ENCODE assay signal across 9 cellular contexts in genomic region chr3:158103131-158103955, GRCh38. TPM values are rescaled to one million over a fixed set of nuclear protein-coding genes. Genes with fewer than 3 reads are reported as not detected.
DNase-seq lines count a peak whose midpoint lies in the region; ATAC-seq, FAIRE-seq and TF ChIP-seq lines count a peak whose summit lies in the region.
"Had no signal": no experiment of that assay in that cellular context is flagged by ENCODE, and none has a peak within 500 bp of the region (broad histone marks: within the 10 kb centered on the region; RNA-seq: fewer than 3 reads in every experiment).

No MANE protein-coding gene starts in this region.

- H3K4me1 Mint-ChIP-seq in activated CD4-positive, alpha-beta T cell treated with anti-CD3 and anti-CD28 coated beads, Interleukin-2, amount 10 ng/mL, durations not matched to agents 7 days and 5 days, result peaks cover 40% of the 10 kb centered on the region
- H3K4me1 Mint-ChIP-seq in activated naive CD8-positive, alpha-beta T cell (ENCODE audit: low read depth), result peaks cover 44% of the 10 kb centered on the region

- peak overlapping the region in 1 of 2 donors; percentile 18 for H3K4me3 ChIP-seq in kidney (ENCODE audit: low read length in 2 of 2)
- H3K4me3 ChIP-seq in thymus (ENCODE audit: low read length), result peak overlapping the region; percentile 11

- peaks cover 4% of the 10 kb centered on the region for H3K9me3 Mint-ChIP-seq in activated CD4-positive, alpha-beta T cell treated with anti-CD3 and anti-CD28 coated beads, Interleukin-2, amount 10 ng/mL, durations not matched to agents 7 days and 5 days
- no peaks in the 10 kb centered on the region for H3K9me3 Mint-ChIP-seq in activated naive CD8-positive, alpha-beta T cell (ENCODE audit: low read depth)

- H3K9me3 ChIP-seq in kidney (ENCODE audit: control insufficient read depth in 1 of 2, low read length in 2 of 2), result no peaks in the 10 kb centered on the region
- H3K9me3 ChIP-seq in thymus (ENCODE audit: control insufficient read depth), result peaks cover under 1% of the 10 kb centered on the region

- peaks cover 93% of the 10 kb centered on the region for H3K27me3 Mint-ChIP-seq in activated CD4-positive, alpha-beta T cell treated with anti-CD3 and anti-CD28 coated beads, Interleukin-2, amount 10 ng/mL, durations not matched to agents 7 days and 5 days
- H3K27me3 Mint-ChIP-seq in activated naive CD8-positive, alpha-beta T cell, result peaks cover 71% of the 10 kb centered on the region

- H3K27ac ChIP-seq in kidney (ENCODE audit: low read depth in 2 of 2, low read length in 2 of 2) (no peak overlapping the region), thymus (ENCODE audit: low read depth) (no peak overlapping the region)

- DNase-seq in activated CD4-positive, alpha-beta T cell treated with anti-CD3 and anti-CD28 coated beads, Interleukin-2, amount 10 ng/mL, durations not matched to agents 7 days and 5 days, result no peak
- DNase-seq in activated CD4-positive, alpha-beta T cell treated with anti-CD3 and anti-CD28 coated beads, Interleukin-2, amount 50 U/mL, for 1 hour, result no peak
- peak; percentile 66 for DNase-seq in kidney
- DNase-seq: NCI-H1436 had no signal

- H3K36me3 ChIP-seq in kidney (ENCODE audit: control insufficient read depth in 1 of 2, insufficient read depth in 2 of 2, low read length in 2 of 2), result no peaks in the 10 kb centered on the region
- H3K36me3 ChIP-seq in thymus (ENCODE audit: control insufficient read depth, insufficient read depth), result no peaks in the 10 kb centered on the region

- no peak for FAIRE-seq in kidney (lab: Jason Lieb, UNC)

- H3K4me3 Mint-ChIP-seq in activated CD4-positive, alpha-beta T cell treated with anti-CD3 and anti-CD28 coated beads, Interleukin-2, amount 10 ng/mL, durations not matched to agents 7 days and 5 days, result peak overlapping the region; percentile 23
- H3K4me3 Mint-ChIP-seq in activated naive CD8-positive, alpha-beta T cell, result peak overlapping the region; percentile 61

- no peak for ATAC-seq in GM19328 (IDR thresholded peaks at IDR 0.05; ENCODE audit: unreplicated experiment)
- ATAC-seq in HG03521 (IDR thresholded peaks at IDR 0.05; ENCODE audit: unreplicated experiment), result no peak
- no peak for ATAC-seq in GM18858 (IDR thresholded peaks at IDR 0.05; ENCODE audit: unreplicated experiment)

- peaks cover 3% of the 10 kb centered on the region for H3K36me3 Mint-ChIP-seq in activated CD4-positive, alpha-beta T cell treated with anti-CD3 and anti-CD28 coated beads, Interleukin-2, amount 10 ng/mL, durations not matched to agents 7 days and 5 days (ENCODE audit: low read depth)
- H3K36me3 Mint-ChIP-seq in activated naive CD8-positive, alpha-beta T cell, result peaks cover 2% of the 10 kb centered on the region

- H3K27me3 ChIP-seq in thymus (ENCODE audit: control insufficient read depth, insufficient read depth), result peaks cover 74% of the 10 kb centered on the region

- no peak for TF ChIP-seq CTCF in kidney (IDR thresholded peaks at IDR 0.05; ENCODE audit: borderline replicate concordance, extremely low read depth, insufficient read depth)

- CTCF ChIA-PET in activated CD4-positive, alpha-beta T cell treated with anti-CD3 and anti-CD28 coated beads, Interleukin-2, amount 10 ng/mL, durations not matched to agents 7 days and 5 days (lab: Charles Lee), result interaction anchor here (0.7 kb wide), 1 partner anchor 17 kb away, joined by 3 read pairs; no protein-coding TSS in a partner anchor

- POLR2A ChIA-PET in activated CD4-positive, alpha-beta T cell treated with anti-CD3 and anti-CD28 coated beads, Interleukin-2, amount 10 ng/mL, durations not matched to agents 7 days and 5 days (lab: Charles Lee), result no interaction called here

- intact Hi-C loops in kidney (cut with DNase I), result no loop called here

- peak overlapping the region; percentile 68 for H3K27ac Mint-ChIP-seq in activated CD4-positive, alpha-beta T cell treated with anti-CD3 and anti-CD28 coated beads, Interleukin-2, amount 10 ng/mL, durations not matched to agents 7 days and 5 days
- H3K27ac Mint-ChIP-seq in activated naive CD8-positive, alpha-beta T cell, result peak overlapping the region; percentile 54

- no peak overlapping the region for H3K9ac ChIP-seq in kidney (ENCODE audit: low read length in 2 of 2)

- 3% methylated on average over 50 of the region's 50 CpGs for WGBS in thymus

- peaks cover 0 to 15% of the 10 kb centered on the region in 2 donors for H3K4me1 ChIP-seq in kidney (ENCODE audit: control insufficient read depth in 1 of 2, insufficient read depth in 1 of 2, low read depth in 1 of 2, low read length in 2 of 2)
- H3K4me1 ChIP-seq in thymus (ENCODE audit: control insufficient read depth, insufficient read depth, low read length), result peaks cover 5% of the 10 kb centered on the region

RNA-seq across cellular contexts. Expression of gene SHOX2, which starts 2.9 kb away (rescaled TPM):
- not detected for total RNA-seq in activated CD4-positive, alpha-beta T cell treated with anti-CD3 and anti-CD28 coated beads, Interleukin-2, amount 10 ng/mL, durations not matched to agents 7 days and 5 days
- 0.38 TPM for total RNA-seq in kidney
- polyA plus RNA-seq in kidney (ENCODE audit: insufficient read depth, low read depth, low replicate concordance), result not detected
- polyA plus RNA-seq in thymus, result 0.57 TPM

RNA-seq across cellular contexts. Expression of gene RSRC1, which starts 6.5 kb away (rescaled TPM):
- 10 to 100 TPM; 41.3 to 46.1 TPM for total RNA-seq in activated CD4-positive, alpha-beta T cell treated with anti-CD3 and anti-CD28 coated beads, Interleukin-2, amount 10 ng/mL, durations not matched to agents 7 days and 5 days
- 33.8 TPM for total RNA-seq in kidney
- 14.3 TPM for polyA plus RNA-seq in kidney (ENCODE audit: insufficient read depth, low read depth, low replicate concordance)
- 19.4 TPM for polyA plus RNA-seq in thymus
